ENCODE assay signal across 8 cellular contexts in the genomic region with DNA sequence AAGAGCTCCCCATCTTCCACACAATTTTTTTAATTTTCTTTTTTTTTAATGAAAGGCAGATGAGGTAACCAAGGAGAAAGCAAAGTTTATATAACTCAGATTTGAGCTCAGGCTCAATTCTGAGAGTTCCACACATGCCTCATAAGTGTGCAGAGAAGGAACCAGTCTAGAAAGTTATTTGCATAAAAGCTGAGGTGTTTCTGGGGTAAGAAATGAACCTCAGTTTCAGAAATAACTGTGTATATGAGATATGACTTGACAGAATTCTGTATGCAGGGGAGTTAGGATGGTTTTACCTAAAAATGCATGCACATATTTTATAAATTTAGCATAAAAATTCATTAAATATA. TPM values are rescaled to one million over a fixed set of nuclear protein-coding genes. Genes with fewer than 3 reads are reported as not detected.
A peak's percentile ranks its signal among the peaks of the same experiment; 100 is the strongest.
DNase-seq lines count a peak whose midpoint lies in the region; ATAC-seq, FAIRE-seq and TF ChIP-seq lines count a peak whose summit lies in the region.

No MANE protein-coding gene starts in this region.

- ATAC-seq in GM19351 (IDR thresholded peaks at IDR 0.05; ENCODE audit: unreplicated experiment) (peak; percentile 97), HG02840 (IDR thresholded peaks at IDR 0.05; ENCODE audit: low FRiP score, unreplicated experiment) (peak; percentile 99), HG03571 (IDR thresholded peaks at IDR 0.05; ENCODE audit: unreplicated experiment) (peak; percentile 96)

- DNase-seq in GM12891 (ENCODE audit: insufficient read length, low spot score): no peak
- DNase-seq in NCI-H345 treated with DMSO at 0.1 percent for 48 hours (lab: John Stamatoyannopoulos, UW; ENCODE audit: unreplicated experiment): no peak
- no peak for DNase-seq in DMS53 treated with DMSO at 0.1 percent for 48 hours (lab: John Stamatoyannopoulos, UW; ENCODE audit: unreplicated experiment)
- DNase-seq in cardiac septum (ENCODE audit: low spot score): no peak
- DNase-seq in NCI-H510A (lab: John Stamatoyannopoulos, UW): no peak

- intact Hi-C loops in cardiac septum (cut with DNase I): no loop called here

- peak; percentile 81 for FAIRE-seq in GM12891 (lab: Jason Lieb, UNC)

- no peak for TF ChIP-seq POLR2A in GM12891 (IDR thresholded peaks at IDR 0.05; ENCODE audit: low read depth, low read length)

TF ChIP-seq in GM12891, 5 proteins besides CTCF, POLR2A, EP300 and RAD21:
- no peak for TF ChIP-seq SPI1 (IDR thresholded peaks at IDR 0.05; ENCODE audit: low read depth, low read length)
- no peak for TF ChIP-seq TAF1 (IDR thresholded peaks at IDR 0.05; ENCODE audit: low read depth, low read length)
- TF ChIP-seq PAX5 (IDR thresholded peaks at IDR 0.05; ENCODE audit: insufficient read depth, low read length, severe bottlenecking): no peak
- no peak for TF ChIP-seq POLR2AphosphoS5 (IDR thresholded peaks at IDR 0.05; ENCODE audit: low read depth, low read length)
- TF ChIP-seq POU2F2 (IDR thresholded peaks at IDR 0.05; ENCODE audit: low read depth, low read length): peak; percentile 67

RNA-seq across cellular contexts. Expression of a gene that starts 51.3 kb away (rescaled TPM):
- polyA plus RNA-seq in GM12891 (2012; ENCODE audit: low read depth, missing spikeins): 0.71 TPM
- 0.08 TPM for total RNA-seq in cardiac septum
